Comparison of ENCODE assay signal across 2 cellular contexts in genomic region chr16:78822509-78822908, GRCh38.
A peak's percentile ranks its signal among the peaks of the same experiment; 100 is the strongest.
TF ChIP-seq lines count a peak whose summit lies in the region.

No MANE protein-coding gene starts in this region.

TF ChIP-seq in A549, 52 proteins besides CTCF, POLR2A, EP300 and RAD21:
- TF ChIP-seq RARB (CRISPR knock-in tag; IDR thresholded peaks at IDR 0.05): no peak
- peak; percentile 24 for TF ChIP-seq MAFK (IDR thresholded peaks at IDR 0.05; ENCODE audit: partially characterized antibody)

TF ChIP-seq in K562, 482 proteins besides CTCF, POLR2A, EP300 and RAD21:
- no peak for TF ChIP-seq PKNOX1 (IDR thresholded peaks at IDR 0.05)
- TF ChIP-seq CTCFL (IDR thresholded peaks at IDR 0.05; ENCODE audit: borderline replicate concordance, insufficient read depth, low read depth, low read length, poor library complexity, severe bottlenecking): no peak
- no peak for TF ChIP-seq HNRNPUL1 (IDR thresholded peaks at IDR 0.05; ENCODE audit: low read length)
- peak; percentile 39; the same call in 1 of the 2 replicates for TF ChIP-seq ZNF316 (IDR thresholded peaks at IDR 0.05)
- TF ChIP-seq GATAD2A (IDR thresholded peaks at IDR 0.05): no peak
- no peak for TF ChIP-seq PTBP1 (IDR thresholded peaks at IDR 0.05; ENCODE audit: low read depth, low read length)
- TF ChIP-seq, protein P1, sequence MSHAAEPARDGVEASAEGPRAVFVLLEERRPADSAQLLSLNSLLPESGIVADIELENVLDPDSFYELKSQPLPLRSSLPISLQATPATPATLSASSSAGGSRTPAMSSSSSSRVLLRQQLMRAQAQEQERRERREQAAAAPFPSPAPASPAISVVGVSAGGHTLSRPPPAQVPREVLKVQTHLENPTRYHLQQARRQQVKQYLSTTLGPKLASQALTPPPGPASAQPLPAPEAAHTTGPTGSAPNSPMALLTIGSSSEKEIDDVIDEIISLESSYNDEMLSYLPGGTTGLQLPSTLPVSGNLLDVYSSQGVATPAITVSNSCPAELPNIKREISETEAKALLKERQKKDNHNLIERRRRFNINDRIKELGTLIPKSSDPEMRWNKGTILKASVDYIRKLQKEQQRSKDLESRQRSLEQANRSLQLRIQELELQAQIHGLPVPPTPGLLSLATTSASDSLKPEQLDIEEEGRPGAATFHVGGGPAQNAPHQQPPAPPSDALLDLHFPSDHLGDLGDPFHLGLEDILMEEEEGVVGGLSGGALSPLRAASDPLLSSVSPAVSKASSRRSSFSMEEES (CRISPR knock-in tag; IDR thresholded peaks at IDR 0.05): 0 out of 2 replicates have a peak, but pooled peaks have one; percentile 1
- no peak for TF ChIP-seq KLF16 (IDR thresholded peaks at IDR 0.05)
- TF ChIP-seq, protein P2, sequence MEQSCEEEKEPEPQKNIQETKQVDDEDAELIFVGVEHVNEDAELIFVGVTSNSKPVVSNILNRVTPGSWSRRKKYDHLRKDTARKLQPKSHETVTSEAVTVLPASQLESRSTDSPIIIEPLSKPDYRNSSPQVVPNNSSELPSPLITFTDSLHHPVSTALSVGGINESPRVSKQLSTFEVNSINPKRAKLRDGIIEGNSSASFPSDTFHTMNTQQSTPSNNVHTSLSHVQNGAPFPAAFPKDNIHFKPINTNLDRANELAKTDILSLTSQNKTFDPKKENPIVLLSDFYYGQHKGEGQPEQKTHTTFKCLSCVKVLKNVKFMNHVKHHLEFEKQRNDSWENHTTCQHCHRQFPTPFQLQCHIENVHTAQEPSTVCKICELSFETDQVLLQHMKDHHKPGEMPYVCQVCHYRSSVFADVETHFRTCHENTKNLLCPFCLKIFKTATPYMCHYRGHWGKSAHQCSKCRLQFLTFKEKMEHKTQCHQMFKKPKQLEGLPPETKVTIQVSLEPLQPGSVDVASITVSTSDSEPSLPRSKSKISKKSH (CRISPR knock-in tag; IDR thresholded peaks at IDR 0.05): no peak
- TF ChIP-seq BRCA1 (IDR thresholded peaks at IDR 0.05): no peak
- no peak for TF ChIP-seq BRCA1 (CRISPR knock-in tag; IDR thresholded peaks at IDR 0.05)
- no peak for TF ChIP-seq KAT8 (IDR thresholded peaks at IDR 0.05; ENCODE audit: low read depth)
